In genomic region chr1:247494746-247495145, GRCh38 we compare ENCODE assay signal across 17 cellular contexts. TPM values are rescaled to one million over a fixed set of nuclear protein-coding genes. Genes with fewer than 3 reads are reported as not detected.
DNase-seq lines count a peak whose midpoint lies in the region; ATAC-seq and TF ChIP-seq lines count a peak whose summit lies in the region.
"Had no signal": no experiment of that assay in that cellular context is flagged by ENCODE, and none has a peak within 500 bp of the region (broad histone marks: within the 10 kb centered on the region; RNA-seq: fewer than 3 reads in every experiment).

No MANE protein-coding gene starts in this region.

- no peaks in the 10 kb centered on the region for H3K9me3 ChIP-seq in hepatocyte (ENCODE audit: low read depth)

- H3K79me2 ChIP-seq in hepatocyte: no peaks in the 10 kb centered on the region

- no peak for TF ChIP-seq CTCF in hepatocyte (IDR thresholded peaks at IDR 0.05; ENCODE audit: poor library complexity)

- no peak overlapping the region for H3K4me3 ChIP-seq in hepatocyte

- no peaks in the 10 kb centered on the region for H3K36me3 ChIP-seq in hepatocyte (replicated peaks; ENCODE audit: insufficient read depth, low read depth)

- DNase-seq in NOMO-1 treated with dmso at 0.1 percent for 144 hours (lab: John Stamatoyannopoulos, UW; ENCODE audit: unreplicated experiment): peak; percentile 60
- DNase-seq in hepatocyte (ENCODE audit: low spot score): peak; percentile 8
- no peak for DNase-seq in medulla oblongata (ENCODE audit: extremely low spot score)
- DNase-seq in NCI-H1105 treated with DMSO at 0.1 percent for 48 hours (lab: John Stamatoyannopoulos, UW): no peak
- DNase-seq in cerebellum (ENCODE audit: low spot score): no peak
- DNase-seq: activated CD4-positive, CD25-positive, alpha-beta regulatory T cell; activated naive CD8-positive, alpha-beta T cell treated with anti-CD3 and anti-CD28 coated beads, Interleukin-2, amount 10 ng/mL, durations not matched to agents 7 days and 5 days; cerebellar nuclear complex; head of caudate nucleus; NK-92 treated with Interleukin-12 subunit alpha and Interleukin-12 subunit beta, amount 100 ng/mL, for 24 hours; right cardiac atrium; stimulated activated CD4-positive, alpha-beta T cell treated with anti-CD3 and anti-CD28 coated beads, Interleukin-4, amount 100 ng/mL, for 24 hours had no signal

- H3K27me3 ChIP-seq in hepatocyte: no peaks in the 10 kb centered on the region

- H3K4me1 ChIP-seq in hepatocyte (ENCODE audit: insufficient read depth): peaks cover 3% of the 10 kb centered on the region

- no peak overlapping the region for H3K27ac ChIP-seq in hepatocyte

- no peak overlapping the region for H2AFZ ChIP-seq in hepatocyte

- H3K9me2 ChIP-seq in hepatocyte (replicated peaks; ENCODE audit: insufficient read depth): no peaks in the 10 kb centered on the region

- 35% methylated on average over 2 of the region's 2 CpGs for WGBS in hepatocyte (ENCODE audit: low lambda C conversion rate, missing lambda C conversion rate)

- ATAC-seq in GM18508 (IDR thresholded peaks at IDR 0.05; ENCODE audit: insufficient read depth, unreplicated experiment) (peak; percentile 98), HG03108 (IDR thresholded peaks at IDR 0.05; ENCODE audit: unreplicated experiment) (peak; percentile 70), GM21528 (IDR thresholded peaks at IDR 0.05; ENCODE audit: low FRiP score, unreplicated experiment) (no peak)
- ATAC-seq: right cardiac atrium; stimulated activated effector memory CD8-positive, alpha-beta T cell treated with anti-CD3 and anti-CD28 coated beads, Interleukin-12 subunit alpha, Interleukin-12 subunit beta, amount 100 ng/mL, for 72 hours had no signal

- no peak overlapping the region for H3K4me2 ChIP-seq in hepatocyte

- H4K20me1 ChIP-seq in hepatocyte (ENCODE audit: insufficient read depth, poor library complexity, severe bottlenecking): no peaks in the 10 kb centered on the region

RNA-seq across cellular contexts. Expression of gene OR2B11, which starts 36.8 kb away (rescaled TPM):
- total RNA-seq in hepatocyte (not detected in 2 replicates), cerebellum (not detected)
- polyA plus RNA-seq in hepatocyte: not detected in 2 replicates
- total RNA-seq: activated naive CD8-positive, alpha-beta T cell treated with anti-CD3 and anti-CD28 coated beads, Interleukin-2, amount 10 ng/mL, durations not matched to agents 7 days and 5 days; right cardiac atrium; ureter had no signal
- polyA plus RNA-seq: right cardiac atrium had no signal

RNA-seq across cellular contexts. Expression of gene OR2C3, which starts 41.5 kb away (rescaled TPM):
- not detected in 2 replicates for total RNA-seq in hepatocyte
- not detected in 2 replicates for polyA plus RNA-seq in hepatocyte
- 0.09 TPM for total RNA-seq in cerebellum
- total RNA-seq: activated naive CD8-positive, alpha-beta T cell treated with anti-CD3 and anti-CD28 coated beads, Interleukin-2, amount 10 ng/mL, durations not matched to agents 7 days and 5 days had no signal

RNA-seq across cellular contexts. Expression of gene GCSAML, which starts 54.2 kb away (rescaled TPM):
- total RNA-seq in hepatocyte: not detected in 2 replicates
- polyA plus RNA-seq in hepatocyte: not detected in 2 replicates
- 0.36 TPM for total RNA-seq in cerebellum
- total RNA-seq: activated naive CD8-positive, alpha-beta T cell treated with anti-CD3 and anti-CD28 coated beads, Interleukin-2, amount 10 ng/mL, durations not matched to agents 7 days and 5 days had no signal
- polyA plus RNA-seq: right cardiac atrium had no signal

Comparison
In these comparisons a context has a peak if more than half of its experiments do, and no peak if none do; other contexts are left out.
1. DNase-seq: peak in NOMO-1 treated with dmso at 0.1 percent for 144 hours (single experiment) and hepatocyte (single experiment); none in medulla oblongata (single experiment), NCI-H1105 treated with DMSO at 0.1 percent for 48 hours (single experiment) and cerebellum (single experiment).